11 cellular contexts compared by ENCODE assay signal in genomic region chr7:41567350-41568114, GRCh38.
DNase-seq lines count a peak whose midpoint lies in the region; ATAC-seq and TF ChIP-seq lines count a peak whose summit lies in the region.
"Had no signal": no experiment of that assay in that cellular context is flagged by ENCODE, and none has a peak within 500 bp of the region (broad histone marks: within the 10 kb centered on the region; RNA-seq: fewer than 3 reads in every experiment).

No MANE protein-coding gene starts in this region.

- DNase-seq in DMS53 (lab: John Stamatoyannopoulos, UW) = peak; percentile 5
- DNase-seq in DMS53 treated with DMSO at 0.1 percent for 48 hours (lab: John Stamatoyannopoulos, UW; ENCODE audit: unreplicated experiment) = no peak
- peak; percentile 42 for DNase-seq in fibroblast of the aortic adventitia (ENCODE audit: low read depth)
- no peak for DNase-seq in NCI-H345 (lab: John Stamatoyannopoulos, UW)
- DNase-seq in kidney glomerular epithelial cell (lab: John Stamatoyannopoulos, UW) = no peak
- DNase-seq in NCI-H1417 (lab: John Stamatoyannopoulos, UW) = no peak
- DNase-seq: activated gamma-delta T cell, COR-L47 had no signal

- no peak for TF ChIP-seq CTCF in fibroblast of the aortic adventitia (IDR thresholded peaks at IDR 0.05; ENCODE audit: insufficient read depth, low read length)

- ATAC-seq in SK-N-SH treated with all-trans-retinoic acid at 6 μM for 48 hours = peak; percentile 33; the same call in 2 of the 3 replicates
- ATAC-seq in GM18873 (IDR thresholded peaks at IDR 0.05; ENCODE audit: low FRiP score, unreplicated experiment) = no peak

- H3K4me3 ChIP-seq in fibroblast of the aortic adventitia (ENCODE audit: low read depth, low read length) = no peak overlapping the region
- H3K4me3 ChIP-seq: lung had no signal

TF ChIP-seq in SK-N-SH treated with all-trans-retinoic acid at 6 μM for 48 hours, 23 proteins besides CTCF, POLR2A, EP300 and RAD21:
- TF ChIP-seq TSHZ2 (CRISPR knock-in tag; IDR thresholded peaks at IDR 0.05) (no peak), GLIS3 (CRISPR knock-in tag; IDR thresholded peaks at IDR 0.05) (no peak), OSR1 (CRISPR knock-in tag; IDR thresholded peaks at IDR 0.05) (no peak), ZNF70 (CRISPR knock-in tag; IDR thresholded peaks at IDR 0.05) (no peak), ISL1 (CRISPR knock-in tag; IDR thresholded peaks at IDR 0.05) (no peak), ARNTL (CRISPR knock-in tag; IDR thresholded peaks at IDR 0.05; ENCODE audit: borderline replicate concordance, low read depth) (no peak), CSDC2 (CRISPR knock-in tag; IDR thresholded peaks at IDR 0.05) (no peak), ZFP30 (CRISPR knock-in tag; IDR thresholded peaks at IDR 0.05) (no peak), CREB5 (CRISPR knock-in tag; IDR thresholded peaks at IDR 0.05; ENCODE audit: low read depth) (no peak)
TF ChIP-seq in SK-N-SH treated with all-trans-retinoic acid at 6 μM for 48 hours: peak in this region for 0.

Comparison
In these comparisons a context has a peak if more than half of its experiments do, and no peak if none do; other contexts are left out.
1. DNase-seq: peak in DMS53 (single experiment) and fibroblast of the aortic adventitia (single experiment); none in DMS53 treated with DMSO at 0.1 percent for 48 hours (single experiment), NCI-H345 (single experiment), kidney glomerular epithelial cell (single experiment) and NCI-H1417 (0 of 3).